23 cellular contexts compared by ENCODE assay signal in genomic region chr1:210685295-210685650, GRCh38.
DNase-seq lines count a peak whose midpoint lies in the region; ATAC-seq, FAIRE-seq and TF ChIP-seq lines count a peak whose summit lies in the region.
"Had no signal": no experiment of that assay in that cellular context is flagged by ENCODE, and none has a peak within 500 bp of the region (broad histone marks: within the 10 kb centered on the region; RNA-seq: fewer than 3 reads in every experiment).

No MANE protein-coding gene starts in this region.

- no peak overlapping the region for H2BK12ac ChIP-seq in trophoblast cell (ENCODE audit: low read length)

- 92 to 94% methylated on average over 2 to 3 of the region's 3 CpGs for WGBS in endodermal cell (ENCODE audit: insufficient coverage in 1 of 2, insufficient read length in 1 of 2), 2 experiments
- WGBS in trophoblast cell (ENCODE audit: extremely low coverage, insufficient coverage, insufficient read length): no CpG with 5 or more reads among the region's 3 CpGs

- no peaks in the 10 kb centered on the region for H3K9me3 Mint-ChIP-seq in endodermal cell
- H3K9me3 Mint-ChIP-seq: CD4-positive, alpha-beta memory T cell had no signal

- H3K9ac ChIP-seq in endodermal cell (ENCODE audit: extremely low read depth, low read length, poor library complexity, severe bottlenecking) (no peak overlapping the region), trophoblast cell (ENCODE audit: low read length) (no peak overlapping the region)
- H3K9ac ChIP-seq: BLaER1 had no signal

- no peak overlapping the region for H2AK5ac ChIP-seq in trophoblast cell (ENCODE audit: low read length)

- H3K36me3 ChIP-seq in endodermal cell (ENCODE audit: control insufficient read depth, insufficient read depth, low read length) (no peaks in the 10 kb centered on the region), trophoblast cell (ENCODE audit: control insufficient read depth in 1 of 2, insufficient read depth in 2 of 2, low read length in 2 of 2) (no peaks in the 10 kb centered on the region)
- H3K36me3 ChIP-seq: BLaER1 had no signal

- H4K12ac ChIP-seq in trophoblast cell (ENCODE audit: low read depth, low read length): no peak overlapping the region

- no peak for FAIRE-seq in urothelium cell line (lab: Jason Lieb, UNC)
- FAIRE-seq: A204.1, K562 had no signal

- H3K27me3 Mint-ChIP-seq in endodermal cell (ENCODE audit: insufficient read depth): peaks cover 2% of the 10 kb centered on the region
- H3K27me3 Mint-ChIP-seq: CD4-positive, alpha-beta memory T cell had no signal

- H3K36me3 Mint-ChIP-seq in endodermal cell (ENCODE audit: low read depth): no peaks in the 10 kb centered on the region

- no peak overlapping the region for H3K27ac Mint-ChIP-seq in endodermal cell
- H3K27ac Mint-ChIP-seq: CD4-positive, alpha-beta memory T cell had no signal

- no peaks in the 10 kb centered on the region for H3K79me1 ChIP-seq in trophoblast cell (ENCODE audit: low read length)

- ATAC-seq in GM18861 (IDR thresholded peaks at IDR 0.05; ENCODE audit: unreplicated experiment) (peak; percentile 3), GM19324 (IDR thresholded peaks at IDR 0.05; ENCODE audit: low FRiP score, unreplicated experiment) (peak; percentile 5), HG02973 (IDR thresholded peaks at IDR 0.05; ENCODE audit: unreplicated experiment) (peak; percentile 1), GM19463 (IDR thresholded peaks at IDR 0.05; ENCODE audit: unreplicated experiment) (no peak), GM19023 (IDR thresholded peaks at IDR 0.05; ENCODE audit: unreplicated experiment) (no peak)
- ATAC-seq: HCT116, K562, PC-3 had no signal

- no peaks in the 10 kb centered on the region for H3K79me2 ChIP-seq in trophoblast cell (ENCODE audit: control insufficient read depth, insufficient read depth, low read length, poor library complexity)

- no peak overlapping the region for H2BK120ac ChIP-seq in trophoblast cell (ENCODE audit: insufficient read depth, low read length, poor library complexity)

- no peak overlapping the region for H3K4me2 ChIP-seq in trophoblast cell (ENCODE audit: low read length)
- H3K4me2 ChIP-seq: BLaER1 had no signal

- H2AFZ ChIP-seq in trophoblast cell (ENCODE audit: insufficient read depth, low read length, poor library complexity): no peak overlapping the region

- H3K14ac ChIP-seq in trophoblast cell (ENCODE audit: low read length): no peak overlapping the region

- no peak overlapping the region for H4K8ac ChIP-seq in trophoblast cell (ENCODE audit: low read depth, low read length)

- H3K27ac ChIP-seq in endodermal cell (ENCODE audit: low read depth, low read length) (no peak overlapping the region), trophoblast cell (ENCODE audit: low read depth, low read length) (no peak overlapping the region)
- H3K27ac ChIP-seq: BLaER1, RWPE1 had no signal

- no peak overlapping the region for H3K18ac ChIP-seq in trophoblast cell (ENCODE audit: low read length)

- TF ChIP-seq CTCF in endodermal cell (conservative IDR thresholded peaks at IDR 0.05): no peak

- H3K4me1 Mint-ChIP-seq in endodermal cell: no peaks in the 10 kb centered on the region
- H3K4me1 Mint-ChIP-seq: CD4-positive, alpha-beta memory T cell had no signal

- H3K4me1 ChIP-seq in endodermal cell (ENCODE audit: control insufficient read depth, insufficient read depth, low read length) (no peaks in the 10 kb centered on the region), trophoblast cell (ENCODE audit: control insufficient read depth in 1 of 2, insufficient read depth in 2 of 2, low read length in 2 of 2) (no peaks in the 10 kb centered on the region)

- H3K27me3 ChIP-seq in endodermal cell (ENCODE audit: control insufficient read depth, insufficient read depth, low read length, poor library complexity, severe bottlenecking) (no peaks in the 10 kb centered on the region), trophoblast cell (ENCODE audit: insufficient read depth, low read length) (no peaks in the 10 kb centered on the region)
- H3K27me3 ChIP-seq: BLaER1 had no signal

- no peak overlapping the region for H3K4ac ChIP-seq in trophoblast cell (ENCODE audit: low read depth, low read length)

- H4K91ac ChIP-seq in trophoblast cell (ENCODE audit: low read depth, low read length): no peak overlapping the region

- H3K9me3 ChIP-seq in endodermal cell (ENCODE audit: control insufficient read depth, low read length) (no peaks in the 10 kb centered on the region), trophoblast cell (ENCODE audit: insufficient read depth, low read depth, low read length) (peaks cover 2% of the 10 kb centered on the region)
- H3K9me3 ChIP-seq: BLaER1 had no signal

- no peak overlapping the region for H2BK5ac ChIP-seq in trophoblast cell (ENCODE audit: low read depth, low read length, poor library complexity)

- peak; percentile 12 for DNase-seq in endodermal cell
- DNase-seq in trophoblast cell: no peak
- DNase-seq in urothelium cell line (ENCODE audit: low spot score): no peak
- DNase-seq: Calu3; CD4-positive, alpha-beta memory T cell; DMS53; GOT3; NCI-H1105 treated with DMSO at 0.1 percent for 48 hours; NCI-H1694 treated with DMSO at 0.1 percent for 48 hours; NCI-H510A treated with DMSO at 0.1 percent for 48 hours; NCI-H774; PC-3; SIG-M5 had no signal

- H3K4me3 ChIP-seq in endodermal cell (ENCODE audit: low read length) (no peak overlapping the region), trophoblast cell (ENCODE audit: low read depth, low read length) (no peak overlapping the region)
- H3K4me3 ChIP-seq: BLaER1, K562 had no signal

- no peak overlapping the region for H3K23ac ChIP-seq in trophoblast cell (ENCODE audit: low read length)

- no peak overlapping the region for H3K4me3 Mint-ChIP-seq in endodermal cell
- H3K4me3 Mint-ChIP-seq: CD4-positive, alpha-beta memory T cell had no signal

Comparison
In these comparisons a context has a peak if more than half of its experiments do, and no peak if none do; other contexts are left out.
1. ATAC-seq: peak in GM18861 (single experiment), GM19324 (single experiment) and HG02973 (single experiment); none in GM19463 (single experiment) and GM19023 (single experiment).